In genomic region chr3:53513556-53514190, GRCh38 we compare ENCODE assay signal across 13 cellular contexts. TPM values are rescaled to one million over a fixed set of nuclear protein-coding genes. Genes with fewer than 3 reads are reported as not detected.
DNase-seq lines count a peak whose midpoint lies in the region; ATAC-seq, FAIRE-seq and TF ChIP-seq lines count a peak whose summit lies in the region.
"Had no signal": no experiment of that assay in that cellular context is flagged by ENCODE, and none has a peak within 500 bp of the region (broad histone marks: within the 10 kb centered on the region; RNA-seq: fewer than 3 reads in every experiment).

No MANE protein-coding gene starts in this region.

- no peak overlapping the region for H3K4me3 Mint-ChIP-seq in GM23338

- no peak for ATAC-seq in GM23338
- no peak for ATAC-seq in Panc1
- ATAC-seq in HG03045 (IDR thresholded peaks at IDR 0.05; ENCODE audit: unreplicated experiment) = no peak
- ATAC-seq: left lung, pancreas had no signal

- no peaks in the 10 kb centered on the region for H3K9me3 Mint-ChIP-seq in GM23338

- no peaks in the 10 kb centered on the region for H3K36me3 ChIP-seq in GM06990 (ENCODE audit: control insufficient read depth, insufficient read depth, low read length)
- H3K36me3 ChIP-seq in GM23338 (ENCODE audit: insufficient read depth) = no peaks in the 10 kb centered on the region
- H3K36me3 ChIP-seq in Panc1 (ENCODE audit: control insufficient read depth, insufficient read depth, low read length) = no peaks in the 10 kb centered on the region
- H3K36me3 ChIP-seq in Peyer's patch = no peaks in the 10 kb centered on the region
- H3K36me3 ChIP-seq: left lung, pancreas, vagina had no signal

- intact Hi-C loops in Panc1 (cut with micrococcal nuclease; ENCODE audit: unreplicated experiment) = no loop called here

- H3K4me2 ChIP-seq in GM23338 = no peak overlapping the region

- H3K27me3 ChIP-seq in GM06990 (replicated peaks; ENCODE audit: control insufficient read depth, insufficient read depth, low read length) = no peaks in the 10 kb centered on the region; the same call in 1 of the 2 replicates
- no peaks in the 10 kb centered on the region for H3K27me3 ChIP-seq in GM23338 (ENCODE audit: insufficient read depth)
- no peaks in the 10 kb centered on the region for H3K27me3 ChIP-seq in Panc1 (ENCODE audit: control insufficient read depth, insufficient read depth, low read length)
- H3K27me3 ChIP-seq in Peyer's patch = no peaks in the 10 kb centered on the region
- H3K27me3 ChIP-seq: pancreas, vagina had no signal

- TF ChIP-seq CTCF in GM06990 (IDR thresholded peaks at IDR 0.05; ENCODE audit: insufficient read depth, low read length, poor library complexity, severe bottlenecking) = peak; percentile 59
- peak; percentile 43 to 48 for TF ChIP-seq CTCF in GM23338 (conservative IDR thresholded peaks at IDR 0.05; ENCODE audit: low read depth in 2 of 2)
- peak; percentile 40; the same call in 1 of the 2 replicates for TF ChIP-seq CTCF in Panc1 (IDR thresholded peaks at IDR 0.05)
- peak in 3 of 6 experiments; percentile 12 to 37 (median 28) for TF ChIP-seq CTCF in Peyer's patch (IDR thresholded peaks at IDR 0.05)

- peaks cover 6% of the 10 kb centered on the region for H3K27me3 Mint-ChIP-seq in GM23338 (ENCODE audit: insufficient read depth, low read depth, poor library complexity)

- H3F3A ChIP-seq in GM23338 (replicated peaks; ENCODE audit: low read depth) = no peaks in the 10 kb centered on the region

- H3K9me2 ChIP-seq in GM23338 (ENCODE audit: insufficient read depth) = no peaks in the 10 kb centered on the region

- H3K27ac ChIP-seq in GM23338 (ENCODE audit: low read depth) (no peak overlapping the region), Panc1 (ENCODE audit: low read length) (no peak overlapping the region; the same call in 1 of the 2 replicates), Peyer's patch (no peak overlapping the region)
- H3K27ac ChIP-seq: left lung, pancreas, vagina had no signal

- no peaks in the 10 kb centered on the region for H3K79me2 ChIP-seq in GM23338 (replicated peaks; ENCODE audit: insufficient read depth)

- no peak for TF ChIP-seq POLR2A in Peyer's patch (IDR thresholded peaks at IDR 0.05)

- in situ Hi-C loops in Panc1 (cut with HindIII; ENCODE audit: low pct_unique_long_range_greater_than_20kb, low sequenced_read_pairs) = no loop called here

- H3K36me3 Mint-ChIP-seq in GM23338 (ENCODE audit: low read depth) = no peaks in the 10 kb centered on the region

- DNase-seq in GM06990 (ENCODE audit: extremely low read depth, insufficient read length) = no peak
- no peak for DNase-seq in GM23338 (ENCODE audit: low spot score)
- no peak for DNase-seq in Panc1 (ENCODE audit: low read depth, low spot score)
- DNase-seq in kidney glomerular epithelial cell (lab: John Stamatoyannopoulos, UW) = peak; percentile 39
- no peak for DNase-seq in urothelium cell line (ENCODE audit: low spot score)
- no peak for DNase-seq in COLO829 (ENCODE audit: low spot score)
- no peak for DNase-seq in Peyer's patch
- DNase-seq: activated CD4-positive, alpha-beta T cell treated with anti-CD3 and anti-CD28 coated beads, Interleukin-2, amount 50 U/mL, for 48 hours; left lung; pancreas; SHP77 treated with DMSO at 0.1 percent for 48 hours had no signal

- POLR2A ChIA-PET in Panc1 (lab: Charles Lee) = no interaction called here

- no peak overlapping the region for H2AFZ ChIP-seq in GM23338

- H3K9me3 ChIP-seq in Panc1 (ENCODE audit: control insufficient read depth, insufficient read depth, low read depth, low read length) (no peaks in the 10 kb centered on the region), Peyer's patch (no peaks in the 10 kb centered on the region)
- H3K9me3 ChIP-seq: left lung, pancreas, vagina had no signal

- H3K4me1 ChIP-seq in GM23338 (ENCODE audit: insufficient read depth) = peaks cover 16% of the 10 kb centered on the region
- H3K4me1 ChIP-seq in Panc1 (ENCODE audit: control insufficient read depth, insufficient read depth, low read length) = peaks cover 16% of the 10 kb centered on the region
- H3K4me1 ChIP-seq in Peyer's patch = no peaks in the 10 kb centered on the region
- H3K4me1 ChIP-seq: pancreas, vagina had no signal

- CTCF ChIA-PET in Panc1 (lab: Charles Lee) = no interaction called here

- FAIRE-seq in urothelium cell line (lab: Jason Lieb, UNC) = no peak
- FAIRE-seq: pancreas had no signal

- no TSS peak for BruUV-seq in Panc1 (replicated peaks; lab: Mats Ljungman, UMichigan)

- no peak overlapping the region for H3K4me3 ChIP-seq in GM06990 (replicated peaks; ENCODE audit: low read depth, low read length)
- no peak overlapping the region for H3K4me3 ChIP-seq in GM23338
- no peak overlapping the region for H3K4me3 ChIP-seq in Panc1 (ENCODE audit: low read depth in 2 of 2, low read length in 2 of 2)
- H3K4me3 ChIP-seq in Peyer's patch = no peak overlapping the region
- H3K4me3 ChIP-seq: left lung, pancreas, vagina had no signal

- H3K4me1 Mint-ChIP-seq in GM23338 = peaks cover 26% of the 10 kb centered on the region; the same call in 2 of the 3 replicates

- no peaks in the 10 kb centered on the region for H4K20me1 ChIP-seq in GM23338 (replicated peaks; ENCODE audit: insufficient read depth)

- H3K27ac Mint-ChIP-seq in GM23338 = no peak overlapping the region

TF ChIP-seq in GM23338, 12 proteins besides CTCF, POLR2A, EP300 and RAD21:
- no peak for TF ChIP-seq ETS1 (IDR thresholded peaks at IDR 0.05)
- TF ChIP-seq POLR2AphosphoS5 (IDR thresholded peaks at IDR 0.05; ENCODE audit: low read depth) = no peak
- no peak for TF ChIP-seq EZH2 (IDR thresholded peaks at IDR 0.05; ENCODE audit: low read depth, unreplicated experiment)
- no peak for TF ChIP-seq STAT1 (IDR thresholded peaks at IDR 0.05; ENCODE audit: unreplicated experiment)
- TF ChIP-seq JUNB (IDR thresholded peaks at IDR 0.05; ENCODE audit: unreplicated experiment) = no peak
- TF ChIP-seq, protein P1, sequence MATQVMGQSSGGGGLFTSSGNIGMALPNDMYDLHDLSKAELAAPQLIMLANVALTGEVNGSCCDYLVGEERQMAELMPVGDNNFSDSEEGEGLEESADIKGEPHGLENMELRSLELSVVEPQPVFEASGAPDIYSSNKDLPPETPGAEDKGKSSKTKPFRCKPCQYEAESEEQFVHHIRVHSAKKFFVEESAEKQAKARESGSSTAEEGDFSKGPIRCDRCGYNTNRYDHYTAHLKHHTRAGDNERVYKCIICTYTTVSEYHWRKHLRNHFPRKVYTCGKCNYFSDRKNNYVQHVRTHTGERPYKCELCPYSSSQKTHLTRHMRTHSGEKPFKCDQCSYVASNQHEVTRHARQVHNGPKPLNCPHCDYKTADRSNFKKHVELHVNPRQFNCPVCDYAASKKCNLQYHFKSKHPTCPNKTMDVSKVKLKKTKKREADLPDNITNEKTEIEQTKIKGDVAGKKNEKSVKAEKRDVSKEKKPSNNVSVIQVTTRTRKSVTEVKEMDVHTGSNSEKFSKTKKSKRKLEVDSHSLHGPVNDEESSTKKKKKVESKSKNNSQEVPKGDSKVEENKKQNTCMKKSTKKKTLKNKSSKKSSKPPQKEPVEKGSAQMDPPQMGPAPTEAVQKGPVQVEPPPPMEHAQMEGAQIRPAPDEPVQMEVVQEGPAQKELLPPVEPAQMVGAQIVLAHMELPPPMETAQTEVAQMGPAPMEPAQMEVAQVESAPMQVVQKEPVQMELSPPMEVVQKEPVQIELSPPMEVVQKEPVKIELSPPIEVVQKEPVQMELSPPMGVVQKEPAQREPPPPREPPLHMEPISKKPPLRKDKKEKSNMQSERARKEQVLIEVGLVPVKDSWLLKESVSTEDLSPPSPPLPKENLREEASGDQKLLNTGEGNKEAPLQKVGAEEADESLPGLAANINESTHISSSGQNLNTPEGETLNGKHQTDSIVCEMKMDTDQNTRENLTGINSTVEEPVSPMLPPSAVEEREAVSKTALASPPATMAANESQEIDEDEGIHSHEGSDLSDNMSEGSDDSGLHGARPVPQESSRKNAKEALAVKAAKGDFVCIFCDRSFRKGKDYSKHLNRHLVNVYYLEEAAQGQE (IDR thresholded peaks at IDR 0.05; ENCODE audit: unreplicated experiment) = no peak
- TF ChIP-seq ZNF114 (CRISPR knock-in tag; IDR thresholded peaks at IDR 0.05) = no peak
- no peak for TF ChIP-seq ZNF331 (CRISPR knock-in tag; IDR thresholded peaks at IDR 0.05; ENCODE audit: low read depth)
- TF ChIP-seq CREB1 (CRISPR knock-in tag; IDR thresholded peaks at IDR 0.05; ENCODE audit: low read depth) = no peak
- no peak for TF ChIP-seq EZH2phosphoT487 (IDR thresholded peaks at IDR 0.05; ENCODE audit: unreplicated experiment)

RNA-seq across cellular contexts. Expression of gene CACNA1D, which starts 19.3 kb away (rescaled TPM):
- total RNA-seq in GM23338 (2014; rRNA removed; shearing (Covaris generic)) = 1.1 and 1.7 TPM in 2 replicates
- 0.96 and 1.8 TPM in 2 replicates for polyA plus RNA-seq in GM23338 (2016; fragmentation: Nextera tagmentation; extraction: Ambion mirVana)
- total RNA-seq in Panc1 (2021; ENCODE audit: unreplicated experiment) (23.0 TPM), Peyer's patch (100 to 1,000 TPM in 3 of 4 donors, 10 to 100 TPM in 1; 74.6 to 194 (median 105) TPM)
- polyA plus RNA-seq in Panc1 (2012; ENCODE audit: insufficient read length) = 14.8 TPM
